ENCODE assay signal across 17 cellular contexts in the genomic region with DNA sequence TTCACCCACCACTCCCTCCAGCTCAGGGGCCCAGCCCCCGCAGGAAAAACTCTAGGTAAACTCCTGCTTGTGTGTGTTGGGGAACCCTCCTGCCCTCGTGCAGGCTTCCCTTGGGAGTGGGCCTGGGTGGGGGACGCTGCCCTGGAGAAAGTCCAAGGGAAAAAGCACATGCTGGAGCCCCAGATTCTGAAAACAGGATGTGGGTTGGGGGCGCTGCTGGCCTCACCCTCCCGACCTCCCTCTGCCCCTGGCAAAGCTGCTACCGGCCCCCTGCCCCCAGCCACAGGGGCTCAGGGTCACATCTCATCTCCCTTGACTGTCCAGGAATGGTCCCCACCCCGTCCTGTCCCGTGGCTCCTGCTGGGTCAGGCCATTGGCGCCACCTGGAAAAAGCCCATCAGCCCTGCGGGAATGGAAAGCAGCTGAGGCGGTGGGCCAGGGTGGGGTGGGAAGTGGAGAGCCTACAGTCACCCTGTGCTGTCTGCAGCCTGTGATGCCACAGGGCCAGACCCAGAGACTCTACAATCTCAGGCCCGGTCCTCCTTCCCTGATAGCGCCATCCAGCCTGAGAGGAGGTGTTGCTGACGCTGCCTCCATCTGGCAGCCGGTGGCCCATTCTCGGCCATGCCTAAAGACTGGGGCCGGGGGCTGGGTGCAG. TPM values are rescaled to one million over a fixed set of nuclear protein-coding genes. Genes with fewer than 3 reads are reported as not detected.
"Had no signal": no experiment of that assay in that cellular context is flagged by ENCODE, and none has a peak within 500 bp of the region (broad histone marks: within the 10 kb centered on the region; RNA-seq: fewer than 3 reads in every experiment).

No MANE protein-coding gene starts in this region.

- DNase-seq: activated B cell treated with CpG ODN at 0.5 μM for 24 hours; activated CD4-positive, alpha-beta T cell treated with anti-CD3 and anti-CD28 coated beads, Interleukin-2, amount 50 U/mL, for 1 hour; effector CD8-positive, alpha-beta T cell; foreskin keratinocyte; glutamatergic neuron; hypothalamus; stimulated activated naive CD8-positive, alpha-beta T cell treated with anti-CD3 and anti-CD28 coated beads, Interleukin-15, amount 100 ng/mL, for 72 hours; SW 1271 had no signal

- H3K4me3 ChIP-seq: right lobe of liver had no signal

- H3K27ac ChIP-seq: foreskin keratinocyte, right lobe of liver had no signal

- H3K4me1 ChIP-seq: foreskin keratinocyte, right lobe of liver had no signal

- ATAC-seq: foreskin keratinocyte; right lobe of liver; stimulated activated naive CD8-positive, alpha-beta T cell treated with anti-CD3 and anti-CD28 coated beads, Interleukin-15, amount 100 ng/mL, for 72 hours had no signal

- H3K9me3 Mint-ChIP-seq: activated B cell treated with CpG ODN at 0.5 μM for 24 hours; central memory CD8-positive, alpha-beta T cell; stimulated activated naive CD8-positive, alpha-beta T cell treated with anti-CD3 and anti-CD28 coated beads, Interleukin-15, amount 100 ng/mL, for 72 hours had no signal

- H3K36me3 Mint-ChIP-seq: activated naive CD8-positive, alpha-beta T cell; brain; type B pancreatic cell had no signal

- H3K9me3 ChIP-seq: right lobe of liver had no signal

- H3K27me3 Mint-ChIP-seq: central memory CD8-positive, alpha-beta T cell had no signal

- H3K27me3 ChIP-seq: right lobe of liver had no signal

- H3K27ac Mint-ChIP-seq: activated B cell treated with CpG ODN at 0.5 μM for 24 hours; activated naive CD8-positive, alpha-beta T cell; brain; stimulated activated naive CD8-positive, alpha-beta T cell treated with anti-CD3 and anti-CD28 coated beads, Interleukin-15, amount 100 ng/mL, for 72 hours; type B pancreatic cell had no signal

- H3K4me3 Mint-ChIP-seq: activated B cell treated with CpG ODN at 0.5 μM for 24 hours; activated naive CD8-positive, alpha-beta T cell; central memory CD8-positive, alpha-beta T cell; stimulated activated naive CD8-positive, alpha-beta T cell treated with anti-CD3 and anti-CD28 coated beads, Interleukin-15, amount 100 ng/mL, for 72 hours had no signal

- H3K36me3 ChIP-seq: right lobe of liver had no signal

RNA-seq across cellular contexts. Expression of gene GJD3, which starts 2.5 kb away (rescaled TPM):
- total RNA-seq: activated B cell treated with CpG ODN at 0.5 μM for 24 hours; foreskin keratinocyte; lower leg skin; T-helper 2 cell treated with Interferon-gamma antibody and Interleukin-4, amounts not matched to agents 100 ng/mL and 5 ng/mL, for 36 hours; temporal lobe had no signal
- polyA plus RNA-seq: foreskin keratinocyte, neural cell had no signal
